29 cellular contexts compared by ENCODE assay signal in genomic region chr7:8425223-8425622, GRCh38. TPM values are rescaled to one million over a fixed set of nuclear protein-coding genes. Genes with fewer than 3 reads are reported as not detected.
"Had no signal": no experiment of that assay in that cellular context is flagged by ENCODE, and none has a peak within 500 bp of the region (broad histone marks: within the 10 kb centered on the region; RNA-seq: fewer than 3 reads in every experiment).

No MANE protein-coding gene starts in this region.

- H3K27ac ChIP-seq: stomach, suprapubic skin, testis, thoracic aorta, thyroid gland, tibial artery, tibial nerve, transverse colon, upper lobe of left lung, upper lobe of right lung, uterus, vagina had no signal

- H3K4me3 ChIP-seq: stomach, suprapubic skin, testis, thoracic aorta, thyroid gland, tibial artery, tibial nerve, transverse colon, upper lobe of left lung, upper lobe of right lung, uterus, vagina had no signal

- FAIRE-seq: urothelium cell line had no signal

- ATAC-seq: stimulated activated effector memory CD8-positive, alpha-beta T cell treated with anti-CD3 and anti-CD28 coated beads, Interleukin-12 subunit alpha, Interleukin-12 subunit beta, amount 100 ng/mL, for 72 hours; stimulated activated memory B cell treated with anti-CD40 and anti-IgM and Interleukin-4, amounts not matched to agents 10 μg/mL and 1 μg/mL and 100 μg/mL, for 72 hours; stimulated activated naive B cell treated with anti-CD40 and anti-IgM and Interleukin-4, amounts not matched to agents 10 μg/mL and 1 μg/mL and 100 μg/mL, for 72 hours; stimulated activated naive CD8-positive, alpha-beta T cell treated with anti-CD3 and anti-CD28 coated beads, Interleukin-15, amount 100 ng/mL, for 72 hours; stimulated activated naive CD8-positive, alpha-beta T cell treated with anti-CD3 and anti-CD28 coated beads, Interleukin-15, Interleukin-2, amounts not matched to agents 100 U/mL and 50 U/mL, for 24 hours; upper lobe of right lung had no signal

- H3K9me3 ChIP-seq: stomach, suprapubic skin, testis, thoracic aorta, thyroid gland, tibial artery, tibial nerve, transverse colon, upper lobe of left lung, upper lobe of right lung, uterus, vagina had no signal

- H3K36me3 ChIP-seq: stomach, suprapubic skin, thoracic aorta, thyroid gland, tibial artery, tibial nerve, transverse colon, upper lobe of left lung, upper lobe of right lung, uterus, vagina had no signal

- H3K27me3 ChIP-seq: testis, thyroid gland, transverse colon, upper lobe of left lung, uterus, vagina had no signal

- DNase-seq: stimulated activated CD4-positive, alpha-beta T cell treated with anti-CD3 and anti-CD28 coated beads, Interleukin-2, amount 100 ng/mL, for 48 hours; stimulated activated CD4-positive, alpha-beta T cell treated with anti-CD3 and anti-CD28 coated beads, Interleukin-4, amount 100 ng/mL, for 1 hour; stimulated activated CD4-positive, alpha-beta T cell treated with anti-CD3 and anti-CD28 coated beads, Interleukin-4, amount 100 ng/mL, for 24 hours; stimulated activated CD4-positive, alpha-beta T cell treated with anti-CD3 and anti-CD28 coated beads, Interleukin-4, amount 100 ng/mL, for 4 hours; stimulated activated CD8-positive, alpha-beta memory T cell treated with anti-CD3 and anti-CD28 coated beads, Interleukin-4, amount 100 ng/mL, for 48 hours; stimulated activated naive B cell treated with anti-CD40 and anti-IgM and Interleukin-4, amounts not matched to agents 10 μg/mL and 1 μg/mL and 100 μg/mL, for 72 hours; stimulated activated naive CD4-positive, alpha-beta T cell; stimulated activated naive CD4-positive, alpha-beta T cell treated with Interleukin-2 at 50 U/mL for 16 hours; stimulated activated naive CD8-positive, alpha-beta T cell treated with anti-CD3 and anti-CD28 coated beads, Interleukin-15, amount 100 ng/mL, for 72 hours; stimulated activated naive CD8-positive, alpha-beta T cell treated with anti-CD3 and anti-CD28 coated beads, Interleukin-15, Interleukin-2, amounts not matched to agents 100 U/mL and 50 U/mL, for 24 hours; stomach; substantia nigra; testis; thyroid gland; tibial artery; transverse colon; trophoblast cell; upper lobe of left lung; upper lobe of right lung; uterus had no signal

- H3K4me1 ChIP-seq: stomach, suprapubic skin, testis, thyroid gland, tibial artery, tibial nerve, transverse colon, upper lobe of left lung, upper lobe of right lung, uterus, vagina had no signal

RNA-seq across cellular contexts. Expression of gene NXPH1, which starts 8.2 kb away (rescaled TPM):
- total RNA-seq: subcutaneous adipose tissue, suprapubic skin, thoracic aorta, thyroid gland, tibial nerve, transverse colon, upper lobe of left lung, upper lobe of right lung, ureter had no signal
- polyA plus RNA-seq: stomach had no signal
